In genomic region chr2:130390460-130391057, GRCh38 we compare ENCODE assay signal across 8 cellular contexts. TPM values are rescaled to one million over a fixed set of nuclear protein-coding genes. Genes with fewer than 3 reads are reported as not detected.
DNase-seq lines count a peak whose midpoint lies in the region; ATAC-seq and TF ChIP-seq lines count a peak whose summit lies in the region.

No MANE protein-coding gene starts in this region.

- H3K27me3 ChIP-seq in foreskin keratinocyte: no peaks in the 10 kb centered on the region

- peak; percentile 6 for ATAC-seq in GM18519 (IDR thresholded peaks at IDR 0.05; ENCODE audit: low FRiP score, unreplicated experiment)
- ATAC-seq in HG02852 (IDR thresholded peaks at IDR 0.05; ENCODE audit: unreplicated experiment): peak; percentile 6
- peak; percentile 3 for ATAC-seq in foreskin keratinocyte

- no peak overlapping the region for H3K27ac ChIP-seq in foreskin keratinocyte

- peaks cover 2% of the 10 kb centered on the region for H3K4me1 ChIP-seq in foreskin keratinocyte

- TF ChIP-seq CTCF in foreskin keratinocyte (conservative IDR thresholded peaks at IDR 0.05): no peak

- DNase-seq in UCSD-AML1 (lab: John Stamatoyannopoulos, UW; ENCODE audit: unreplicated experiment): peak; percentile 35
- no peak for DNase-seq in foreskin keratinocyte
- peak; percentile 48 for DNase-seq in pons (ENCODE audit: low spot score)
- no peak for DNase-seq in DMS 273 (lab: John Stamatoyannopoulos, UW; ENCODE audit: unreplicated experiment)
- no peak for DNase-seq in cerebellum (ENCODE audit: low spot score)
- no peak for DNase-seq in activated CD4-positive, alpha-beta T cell treated with anti-CD3 and anti-CD28 coated beads, Interleukin-2, amount 50 U/mL, for 1 hour

RNA-seq across cellular contexts. Expression of gene PTPN18, which starts 34.7 kb away (rescaled TPM):
- total RNA-seq in foreskin keratinocyte (16.3 and 18.8 TPM in 2 replicates), cerebellum (27.0 TPM)
- polyA plus RNA-seq in foreskin keratinocyte: 14.4 and 14.6 TPM in 2 replicates

RNA-seq across cellular contexts. Expression of gene IMP4, which starts 47.9 kb away (rescaled TPM):
- total RNA-seq in foreskin keratinocyte (107 and 120 TPM in 2 replicates), cerebellum (27.9 TPM)
- polyA plus RNA-seq in foreskin keratinocyte: 135 and 142 TPM in 2 replicates

Comparison
In these comparisons a context has a peak if more than half of its experiments do, and no peak if none do; other contexts are left out.
1. DNase-seq: peak in UCSD-AML1 (single experiment) and pons (single experiment); none in foreskin keratinocyte (0 of 2), DMS 273 (single experiment), cerebellum (single experiment) and activated CD4-positive, alpha-beta T cell treated with anti-CD3 and anti-CD28 coated beads, Interleukin-2, amount 50 U/mL, for 1 hour (single experiment).
2. Peak in every context shown above with its lines, with median percentiles within 50 percentile points of each other: ATAC-seq.